Comparison of ENCODE assay signal across 10 cellular contexts in genomic region chr9:113349044-113349433, GRCh38. TPM values are rescaled to one million over a fixed set of nuclear protein-coding genes. Genes with fewer than 3 reads are reported as not detected.
DNase-seq lines count a peak whose midpoint lies in the region; ATAC-seq, FAIRE-seq and TF ChIP-seq lines count a peak whose summit lies in the region.
"Had no signal": no experiment of that assay in that cellular context is flagged by ENCODE, and none has a peak within 500 bp of the region (broad histone marks: within the 10 kb centered on the region; RNA-seq: fewer than 3 reads in every experiment).

No MANE protein-coding gene starts in this region.

- no peaks in the 10 kb centered on the region for H3K9me3 ChIP-seq in keratinocyte (ENCODE audit: control insufficient read depth, low read depth, low read length)
- no peaks in the 10 kb centered on the region for H3K9me3 ChIP-seq in testis

- intact Hi-C loops in activated B cell treated with CpG ODN at 0.5 μM for 24 hours (cut with micrococcal nuclease) (no loop called here), testis (cut with DNase I; ENCODE audit: low total_unique reads) (no loop called here)

- H4K20me1 ChIP-seq in keratinocyte (ENCODE audit: control insufficient read depth, extremely low read depth, insufficient read depth, low read length), result no peaks in the 10 kb centered on the region

- H3K4me3 ChIP-seq in keratinocyte (ENCODE audit: control insufficient read depth in 2 of 3, extremely low read depth in 1 of 3, insufficient read depth in 2 of 3, low read depth in 1 of 3, low read length in 3 of 3) (no peak overlapping the region), testis (peak overlapping the region; percentile 20 to 51)

- ATAC-seq in activated T-cell treated with anti-CD3 and anti-CD28 coated beads, Interleukin-2, amount 50 U/mL, for 4 hours, result no peak
- ATAC-seq in activated B cell treated with CpG ODN at 0.5 μM for 24 hours (ENCODE audit: low read depth), result no peak

- POLR2A ChIA-PET in activated B cell treated with CpG ODN at 0.5 μM for 24 hours (lab: Charles Lee), result interaction anchor here (1.1 to 3.8 kb wide), 4 partner anchors 9 to 73 kb away, joined by 3 to 24 read pairs (median 10); partner anchors contain the start of genes C9orf43, HDHD3, POLE3 and WDR31

- H3K27ac ChIP-seq in keratinocyte (ENCODE audit: control insufficient read depth, insufficient read depth, low read length) (no peak overlapping the region), testis (no peak overlapping the region)

- peaks cover 31% of the 10 kb centered on the region for H3K27me3 ChIP-seq in keratinocyte (ENCODE audit: control insufficient read depth, extremely low read depth, insufficient read depth, low read length)
- no peaks in the 10 kb centered on the region for H3K27me3 ChIP-seq in testis

- no peaks in the 10 kb centered on the region for H3K79me2 ChIP-seq in keratinocyte (ENCODE audit: control insufficient read depth, insufficient read depth, low read length)

- TF ChIP-seq CTCF in activated B cell treated with CpG ODN at 0.5 μM for 24 hours (IDR thresholded peaks at IDR 0.05) (no peak), keratinocyte (optimal IDR thresholded peaks at IDR 0.05 in 1 of 3, IDR thresholded peaks at IDR 0.05 in 1 of 3, conservative IDR thresholded peaks at IDR 0.05 in 1 of 3; ENCODE audit: extremely low read depth in 1 of 3, insufficient read depth in 2 of 3, low read length in 3 of 3) (no peak), testis (IDR thresholded peaks at IDR 0.05) (no peak), GM10266 (IDR thresholded peaks at IDR 0.05; ENCODE audit: control insufficient read depth, insufficient read depth, low read depth, missing control alignments) (no peak)

- no peak for TF ChIP-seq POLR2A in testis (IDR thresholded peaks at IDR 0.05)

- peaks cover 33% of the 10 kb centered on the region for H3K27me3 Mint-ChIP-seq in activated T-cell treated with anti-CD3 and anti-CD28 coated beads, Interleukin-2, amount 50 U/mL, for 4 hours (ENCODE audit: low read depth)
- H3K27me3 Mint-ChIP-seq in activated B cell treated with CpG ODN at 0.5 μM for 24 hours, result peaks cover 7% of the 10 kb centered on the region

- H3K36me3 Mint-ChIP-seq in activated T-cell treated with anti-CD3 and anti-CD28 coated beads, Interleukin-2, amount 50 U/mL, for 4 hours (ENCODE audit: insufficient read depth), result no peaks in the 10 kb centered on the region
- H3K36me3 Mint-ChIP-seq in activated B cell treated with CpG ODN at 0.5 μM for 24 hours (ENCODE audit: low read depth), result no peaks in the 10 kb centered on the region

- CTCF ChIA-PET in activated B cell treated with CpG ODN at 0.5 μM for 24 hours (lab: Charles Lee), result interaction anchor here (1.4 kb wide), 1 partner anchor 52 kb away, joined by 5 read pairs; the partner anchor contains the start of gene ALAD

- no peak overlapping the region for H3K27ac Mint-ChIP-seq in activated B cell treated with CpG ODN at 0.5 μM for 24 hours

- no peak for DNase-seq in activated T-cell treated with anti-CD3 and anti-CD28 coated beads, Interleukin-2, amount 50 U/mL, for 4 hours
- no peak for DNase-seq in activated T-cell treated with anti-CD3 and anti-CD28 coated beads, Interleukin-2, amount 50 U/mL, for 1 hour
- DNase-seq in activated B cell treated with CpG ODN at 0.5 μM for 24 hours (no peak), keratinocyte (ENCODE audit: low read depth, low spot score) (no peak), testis (no peak), COLO668 (lab: John Stamatoyannopoulos, UW; ENCODE audit: unreplicated experiment) (no peak), NCI-H526 (lab: John Stamatoyannopoulos, UW) (no peak), GM10266 (ENCODE audit: extremely low spot score) (no peak)
- DNase-seq: SW 1271 had no signal

- dilution Hi-C loops in keratinocyte (cut with MboI; ENCODE audit: extremely low pct_ligation_motif_present, low sequenced_read_pairs), result loop anchor here (10.0 kb wide), 1 partner anchor 56 kb away; the partner anchor contains the start of gene ALAD

- H3K9me3 Mint-ChIP-seq in activated T-cell treated with anti-CD3 and anti-CD28 coated beads, Interleukin-2, amount 50 U/mL, for 4 hours, result no peaks in the 10 kb centered on the region
- H3K9me3 Mint-ChIP-seq in activated B cell treated with CpG ODN at 0.5 μM for 24 hours, result no peaks in the 10 kb centered on the region

- no peak for FAIRE-seq in keratinocyte (lab: Jason Lieb, UNC)
- FAIRE-seq: bronchial epithelial cell had no signal

- H3K4me1 Mint-ChIP-seq in activated T-cell treated with anti-CD3 and anti-CD28 coated beads, Interleukin-2, amount 50 U/mL, for 4 hours (ENCODE audit: low read depth), result peaks cover 25% of the 10 kb centered on the region
- H3K4me1 Mint-ChIP-seq in activated B cell treated with CpG ODN at 0.5 μM for 24 hours, result peaks cover 20% of the 10 kb centered on the region

- H3K9ac ChIP-seq in keratinocyte (ENCODE audit: control insufficient read depth, extremely low read depth, insufficient read depth, low read length), result no peak overlapping the region

- peak overlapping the region; percentile 64 for H3K4me2 ChIP-seq in keratinocyte (ENCODE audit: control insufficient read depth, extremely low read depth, insufficient read depth, low read depth, low read length)

- 22 to 27% methylated on average over 12 of the region's 12 CpGs for WGBS in testis, 2 donors

- no peaks in the 10 kb centered on the region for H3K9me1 ChIP-seq in keratinocyte (ENCODE audit: control insufficient read depth, extremely low read depth, insufficient read depth, low read length)

- H3K36me3 ChIP-seq in keratinocyte (ENCODE audit: control insufficient read depth in 2 of 2, extremely low read depth in 1 of 2, insufficient read depth in 2 of 2, low read length in 2 of 2) (no peaks in the 10 kb centered on the region), testis (ENCODE audit: low read depth, missing control alignments) (no peaks in the 10 kb centered on the region)

- H3K4me1 ChIP-seq in keratinocyte (ENCODE audit: control insufficient read depth, extremely low read depth, insufficient read depth, low read length) (peaks cover 9% of the 10 kb centered on the region), testis (peaks cover 18% of the 10 kb centered on the region)

- H3K4me3 Mint-ChIP-seq in activated T-cell treated with anti-CD3 and anti-CD28 coated beads, Interleukin-2, amount 50 U/mL, for 4 hours, result peak overlapping the region; percentile 71
- peak overlapping the region; percentile 82 for H3K4me3 Mint-ChIP-seq in activated B cell treated with CpG ODN at 0.5 μM for 24 hours

- no peak overlapping the region for H2AFZ ChIP-seq in keratinocyte (ENCODE audit: control insufficient read depth, low read length)

RNA-seq across cellular contexts. Expression of gene BSPRY, which starts 0.3 kb away (rescaled TPM):
- total RNA-seq in activated T-cell treated with anti-CD3 and anti-CD28 coated beads, Interleukin-2, amount 50 U/mL, for 4 hours, result 1 to 10 TPM in 1 of 3 donors, under 1 TPM in 2; 0.60 to 1.8 (median 0.87) TPM
- total RNA-seq in activated B cell treated with CpG ODN at 0.5 μM for 24 hours, result 1.1 and 1.3 TPM in 2 replicates
- polyA plus RNA-seq in keratinocyte, result 0.41 to 0.54 TPM (median 0.54 TPM) in 3 replicates
- polyA plus RNA-seq in keratinocyte (2011; ENCODE audit: low read depth), result 7.5 TPM
- polyA plus RNA-seq in keratinocyte (2011; cell fraction: cytosol; rRNA removed), result 0.51 and 0.70 TPM in 2 replicates
- 0.43 and 0.59 TPM in 2 replicates for polyA plus RNA-seq in keratinocyte (2011; cell fraction: nucleus; rRNA removed)
- polyA plus RNA-seq in keratinocyte (2012; ENCODE audit: low replicate concordance), result 0.33 and 6.8 TPM in 2 replicates
- 0.22 to 0.56 TPM in 2 of 3 replicates, not detected in the other for polyA minus RNA-seq in keratinocyte
- polyA minus RNA-seq in keratinocyte (2011; cell fraction: cytosol; rRNA and poly(A)+ RNA removed), result 0.96 TPM
- polyA minus RNA-seq in keratinocyte (2011; cell fraction: nucleus; rRNA and poly(A)+ RNA removed), result 0.31 and 0.42 TPM in 2 replicates
- 10 to 100 TPM in 1 of 2 donors, 1 to 10 TPM in 1; 8.8 to 14.2 TPM for total RNA-seq in testis
- polyA plus RNA-seq in testis (ENCODE audit: insufficient read depth, low read depth, low replicate concordance), result 4.5 TPM

RNA-seq across cellular contexts. Expression of gene WDR31, which starts 9.0 kb away (rescaled TPM):
- 1 to 10 TPM in 1 of 3 donors, under 1 TPM in 2; 0.48 to 1.4 (median 0.73) TPM for total RNA-seq in activated T-cell treated with anti-CD3 and anti-CD28 coated beads, Interleukin-2, amount 50 U/mL, for 4 hours
- total RNA-seq in activated B cell treated with CpG ODN at 0.5 μM for 24 hours, result 0.73 and 1.6 TPM in 2 replicates
- 0.94 to 2.3 TPM (median 1.2 TPM) in 3 replicates for polyA plus RNA-seq in keratinocyte
- polyA plus RNA-seq in keratinocyte (2011; ENCODE audit: low read depth), result 0.59 TPM
- polyA plus RNA-seq in keratinocyte (2011; cell fraction: cytosol; rRNA removed), result 0.81 and 1.1 TPM in 2 replicates
- polyA plus RNA-seq in keratinocyte (2011; cell fraction: nucleus; rRNA removed), result 1.3 and 2.4 TPM in 2 replicates
- polyA plus RNA-seq in keratinocyte (2012; ENCODE audit: low replicate concordance), result 1.0 and 1.2 TPM in 2 replicates
- 4.2 to 6.9 TPM (median 5.0 TPM) in 3 replicates for polyA minus RNA-seq in keratinocyte
- polyA minus RNA-seq in keratinocyte (2011; cell fraction: cytosol; rRNA and poly(A)+ RNA removed), result 2.7 TPM
- 1.1 and 2.1 TPM in 2 replicates for polyA minus RNA-seq in keratinocyte (2011; cell fraction: nucleus; rRNA and poly(A)+ RNA removed)
- total RNA-seq in testis, result 10 to 100 TPM in 1 of 2 donors, 1 to 10 TPM in 1; 6.8 to 10.2 TPM
- 18.2 TPM for polyA plus RNA-seq in testis (ENCODE audit: insufficient read depth, low read depth, low replicate concordance)

RNA-seq across cellular contexts. Expression of gene HDHD3, which starts 27.7 kb away (rescaled TPM):
- total RNA-seq in activated T-cell treated with anti-CD3 and anti-CD28 coated beads, Interleukin-2, amount 50 U/mL, for 4 hours, result 10 to 100 TPM in 2 of 3 donors, 1 to 10 TPM in 1; 7.1 to 14.4 (median 12.7) TPM
- total RNA-seq in activated B cell treated with CpG ODN at 0.5 μM for 24 hours (23.4 and 23.9 TPM in 2 replicates), testis (10 to 100 TPM; 22.9 to 32.9 TPM)
- polyA plus RNA-seq in keratinocyte (14.7 to 27.9 TPM (median 16.5 TPM) in 3 replicates), testis (ENCODE audit: insufficient read depth, low read depth, low replicate concordance) (13.8 TPM)
- polyA plus RNA-seq in keratinocyte (2011; ENCODE audit: low read depth), result 6.4 TPM
- polyA plus RNA-seq in keratinocyte (2011; cell fraction: cytosol; rRNA removed), result 10.2 and 15.2 TPM in 2 replicates
- 29.1 and 33.1 TPM in 2 replicates for polyA plus RNA-seq in keratinocyte (2011; cell fraction: nucleus; rRNA removed)
- polyA plus RNA-seq in keratinocyte (2012; ENCODE audit: low replicate concordance), result 11.4 and 17.5 TPM in 2 replicates
- 9.8 to 17.6 TPM (median 16.6 TPM) in 3 replicates for polyA minus RNA-seq in keratinocyte
- polyA minus RNA-seq in keratinocyte (2011; cell fraction: cytosol; rRNA and poly(A)+ RNA removed), result 14.8 TPM
- 10.6 and 16.1 TPM in 2 replicates for polyA minus RNA-seq in keratinocyte (2011; cell fraction: nucleus; rRNA and poly(A)+ RNA removed)

RNA-seq across cellular contexts. Expression of gene RNF183, which starts 45.9 kb away (rescaled TPM):
- under 1 TPM in 1 of 3 donors, not detected in 2; 0.37 TPM for total RNA-seq in activated T-cell treated with anti-CD3 and anti-CD28 coated beads, Interleukin-2, amount 50 U/mL, for 4 hours
- total RNA-seq in activated B cell treated with CpG ODN at 0.5 μM for 24 hours, result not detected in 2 replicates
- 0.10 TPM in 1 of 3 replicates, not detected in the others for polyA plus RNA-seq in keratinocyte
- polyA plus RNA-seq in keratinocyte (2011; ENCODE audit: low read depth), result 0.76 TPM
- not detected in 2 replicates for polyA plus RNA-seq in keratinocyte (2011; cell fraction: cytosol; rRNA removed)
- polyA plus RNA-seq in keratinocyte (2011; cell fraction: nucleus; rRNA removed), result 0.23 and 0.65 TPM in 2 replicates
- 0.20 TPM in 1 of 2 replicates, not detected in the other for polyA plus RNA-seq in keratinocyte (2012; ENCODE audit: low replicate concordance)
- 0.10 TPM in 1 of 3 replicates, not detected in the others for polyA minus RNA-seq in keratinocyte
- polyA minus RNA-seq in keratinocyte (2011; cell fraction: cytosol; rRNA and poly(A)+ RNA removed), result not detected
- not detected in 2 replicates for polyA minus RNA-seq in keratinocyte (2011; cell fraction: nucleus; rRNA and poly(A)+ RNA removed)
- total RNA-seq in testis, result 1 to 10 TPM; 1.7 to 1.9 TPM
- polyA plus RNA-seq in testis (ENCODE audit: insufficient read depth, low read depth, low replicate concordance), result 7.5 TPM

RNA-seq across cellular contexts. Expression of gene ALAD, which starts 52.0 kb away (rescaled TPM):
- 10 to 100 TPM; 17.9 to 18.4 (median 18.2) TPM for total RNA-seq in activated T-cell treated with anti-CD3 and anti-CD28 coated beads, Interleukin-2, amount 50 U/mL, for 4 hours
- total RNA-seq in activated B cell treated with CpG ODN at 0.5 μM for 24 hours, result 24.0 and 24.3 TPM in 2 replicates
- polyA plus RNA-seq in keratinocyte, result 6.7 to 9.3 TPM (median 9.0 TPM) in 3 replicates
- 1.9 TPM for polyA plus RNA-seq in keratinocyte (2011; ENCODE audit: low read depth)
- polyA plus RNA-seq in keratinocyte (2011; cell fraction: cytosol; rRNA removed), result 4.6 and 6.5 TPM in 2 replicates
- polyA plus RNA-seq in keratinocyte (2011; cell fraction: nucleus; rRNA removed), result 10.9 and 11.2 TPM in 2 replicates
- polyA plus RNA-seq in keratinocyte (2012; ENCODE audit: low replicate concordance), result 5.8 and 14.0 TPM in 2 replicates
- 5.0 to 17.5 TPM (median 7.0 TPM) in 3 replicates for polyA minus RNA-seq in keratinocyte
- 6.7 TPM for polyA minus RNA-seq in keratinocyte (2011; cell fraction: cytosol; rRNA and poly(A)+ RNA removed)
- polyA minus RNA-seq in keratinocyte (2011; cell fraction: nucleus; rRNA and poly(A)+ RNA removed), result 3.8 and 6.4 TPM in 2 replicates
- total RNA-seq in testis, result 10 to 100 TPM; 52.8 to 58.6 TPM
- 44.8 TPM for polyA plus RNA-seq in testis (ENCODE audit: insufficient read depth, low read depth, low replicate concordance)

Comparison
In these comparisons a context has a peak if more than half of its experiments do, and no peak if none do; other contexts are left out.
1. H3K4me3 ChIP-seq: peak in testis (2 of 2); none in keratinocyte (0 of 3).